Comparison of ENCODE assay signal across 8 cellular contexts in genomic region chr2:135743860-135744259, GRCh38. TPM values are rescaled to one million over a fixed set of nuclear protein-coding genes. Genes with fewer than 3 reads are reported as not detected.
DNase-seq lines count a peak whose midpoint lies in the region; ATAC-seq and TF ChIP-seq lines count a peak whose summit lies in the region.

No MANE protein-coding gene starts in this region.

- no peak for DNase-seq in CD4-positive, alpha-beta T cell
- no peak for DNase-seq in naive thymus-derived CD4-positive, alpha-beta T cell
- DNase-seq in HuH-7.5 (ENCODE audit: low spot score): no peak
- no peak for DNase-seq in DMS53 treated with DMSO at 0.1 percent for 48 hours (lab: John Stamatoyannopoulos, UW; ENCODE audit: unreplicated experiment)
- DNase-seq in globus pallidus (ENCODE audit: low spot score): no peak

- peak overlapping the region; percentile 80 for H3K4me3 Mint-ChIP-seq in CD4-positive, alpha-beta T cell
- peak overlapping the region; percentile 78 to 91 (median 89) for H3K4me3 Mint-ChIP-seq in brain
- H3K4me3 Mint-ChIP-seq in naive thymus-derived CD4-positive, alpha-beta T cell: peak overlapping the region in 9 of 10 donors; percentile 36 to 95 (median 68)

- no peaks in the 10 kb centered on the region for H3K27me3 ChIP-seq in CD4-positive, alpha-beta T cell (ENCODE audit: control insufficient read depth, insufficient read depth, low read length)
- no peaks in the 10 kb centered on the region for H3K27me3 ChIP-seq in naive thymus-derived CD4-positive, alpha-beta T cell (ENCODE audit: control insufficient read depth in 2 of 2, insufficient read depth in 2 of 2, low read length in 2 of 2)

- H3K4me1 Mint-ChIP-seq in CD4-positive, alpha-beta T cell (ENCODE audit: low read depth): peaks cover 51% of the 10 kb centered on the region
- peaks cover 38% of the 10 kb centered on the region for H3K4me1 Mint-ChIP-seq in brain
- peaks cover 29 to 61% (median 53%) of the 10 kb centered on the region in 7 donors for H3K4me1 Mint-ChIP-seq in naive thymus-derived CD4-positive, alpha-beta T cell

- CTCF ChIA-PET in CD4-positive, alpha-beta T cell (lab: Charles Lee): interaction anchor here (0.9 to 1.4 kb wide), 4 partner anchors 9 to 826 kb away, joined by 3 read pairs; no protein-coding TSS in a partner anchor
- CTCF ChIA-PET in naive thymus-derived CD4-positive, alpha-beta T cell (lab: Charles Lee): no interaction called here

- peaks cover 49% of the 10 kb centered on the region for H3K36me3 Mint-ChIP-seq in CD4-positive, alpha-beta T cell (ENCODE audit: low read depth)
- peaks cover 49% of the 10 kb centered on the region for H3K36me3 Mint-ChIP-seq in brain
- H3K36me3 Mint-ChIP-seq in naive thymus-derived CD4-positive, alpha-beta T cell: peaks cover 0 to 18% (median 15%) of the 10 kb centered on the region in 5 donors

- intact Hi-C loops in CD4-positive, alpha-beta T cell (cut with DNase I, micrococcal nuclease): loop anchor here (2.0 to 10.0 kb wide), 5 partner anchors 128 to 827 kb away; partner anchors contain the start of genes CCNT2 (in 1 of the 2), MCM6 (in 1 of the 2) and RAB3GAP1 (in 1 of the 2)
- intact Hi-C loops in naive thymus-derived CD4-positive, alpha-beta T cell (cut with micrococcal nuclease): loop anchor here (2.0 to 10.0 kb wide), 6 partner anchors 373 to 1623 kb away; partner anchors contain the start of genes CXCR4 (in 1 of the 2) and MGAT5 (in 1 of the 2)

- no peak for TF ChIP-seq CTCF in CD4-positive, alpha-beta T cell (IDR thresholded peaks at IDR 0.05)
- TF ChIP-seq CTCF in brain (conservative IDR thresholded peaks at IDR 0.05): no peak

- H3K9me3 ChIP-seq in CD4-positive, alpha-beta T cell (ENCODE audit: control insufficient read depth, low read length): no peaks in the 10 kb centered on the region
- H3K9me3 ChIP-seq in KOPT-K1 (ENCODE audit: insufficient read depth, low read length, poor library complexity, severe bottlenecking): no peaks in the 10 kb centered on the region
- no peaks in the 10 kb centered on the region for H3K9me3 ChIP-seq in naive thymus-derived CD4-positive, alpha-beta T cell (ENCODE audit: control insufficient read depth in 2 of 3, low read length in 3 of 3)

- H3K9me3 Mint-ChIP-seq in CD4-positive, alpha-beta T cell: no peaks in the 10 kb centered on the region
- H3K9me3 Mint-ChIP-seq in brain: no peaks in the 10 kb centered on the region
- peaks cover 0 to 5% (median 0%) of the 10 kb centered on the region in 11 donors for H3K9me3 Mint-ChIP-seq in naive thymus-derived CD4-positive, alpha-beta T cell

- ATAC-seq in CD4-positive, alpha-beta T cell (ENCODE audit: poor library complexity): no peak
- no peak for ATAC-seq in naive thymus-derived CD4-positive, alpha-beta T cell
- ATAC-seq in HG03571 (IDR thresholded peaks at IDR 0.05; ENCODE audit: unreplicated experiment): no peak

- H3K4me3 ChIP-seq in naive thymus-derived CD4-positive, alpha-beta T cell (ENCODE audit: low read length): no peak overlapping the region

- POLR2A ChIA-PET in CD4-positive, alpha-beta T cell (lab: Charles Lee): interaction anchor here (1.7 kb wide), 1 partner anchor 14 kb away, joined by 4 read pairs; no protein-coding TSS in a partner anchor
- POLR2A ChIA-PET in naive thymus-derived CD4-positive, alpha-beta T cell (lab: Charles Lee): interaction anchor here (0.6 to 1.6 kb wide), 3 partner anchors 31 to 827 kb away, joined by 3 read pairs; partner anchors contain the start of gene ZRANB3

- peaks cover 20 to 23% of the 10 kb centered on the region in 2 donors for H3K4me1 ChIP-seq in naive thymus-derived CD4-positive, alpha-beta T cell (ENCODE audit: control insufficient read depth in 2 of 2, insufficient read depth in 2 of 2, low read length in 2 of 2)

- no peaks in the 10 kb centered on the region for H3K27me3 Mint-ChIP-seq in CD4-positive, alpha-beta T cell
- peaks cover 9% of the 10 kb centered on the region for H3K27me3 Mint-ChIP-seq in brain
- H3K27me3 Mint-ChIP-seq in naive thymus-derived CD4-positive, alpha-beta T cell: no peaks in the 10 kb centered on the region

- peaks cover 44% of the 10 kb centered on the region for H3K36me3 ChIP-seq in KOPT-K1 (ENCODE audit: insufficient read depth, low read length)
- peaks cover 0 to 13% (median 0%) of the 10 kb centered on the region in 3 experiments for H3K36me3 ChIP-seq in naive thymus-derived CD4-positive, alpha-beta T cell (ENCODE audit: control insufficient read depth in 2 of 3, insufficient read depth in 3 of 3, low read length in 3 of 3)

- no peak overlapping the region for H3K27ac ChIP-seq in CD4-positive, alpha-beta T cell (ENCODE audit: low read depth, low read length)
- peak overlapping the region; percentile 85 for H3K27ac ChIP-seq in KOPT-K1 (ENCODE audit: low read depth, low read length, poor library complexity, severe bottlenecking)
- H3K27ac ChIP-seq in naive thymus-derived CD4-positive, alpha-beta T cell (ENCODE audit: low read depth, low read length): peak overlapping the region; percentile 7

- H3K27ac Mint-ChIP-seq in CD4-positive, alpha-beta T cell: peak overlapping the region; percentile 92
- peak overlapping the region in 4 of 5 experiments; percentile 38 to 99 (median 81) for H3K27ac Mint-ChIP-seq in brain
- peak overlapping the region in 4 of 9 donors; percentile 15 to 47 (median 34) for H3K27ac Mint-ChIP-seq in naive thymus-derived CD4-positive, alpha-beta T cell

RNA-seq across cellular contexts. Expression of gene UBXN4, which starts 2.2 kb away (rescaled TPM):
- 100 to 1,000 TPM; 143 to 150 TPM for total RNA-seq in CD4-positive, alpha-beta T cell
- polyA plus RNA-seq in brain (ENCODE audit: insufficient read depth, low read depth, low replicate concordance): 37.8 TPM
- 100 to 1,000 TPM; 115 to 158 (median 145) TPM for total RNA-seq in naive thymus-derived CD4-positive, alpha-beta T cell
- polyA plus RNA-seq in naive thymus-derived CD4-positive, alpha-beta T cell: 100 to 1,000 TPM in 1 of 2 donors, 10 to 100 TPM in 1; 83.7 to 103 TPM
